In the genomic region with DNA sequence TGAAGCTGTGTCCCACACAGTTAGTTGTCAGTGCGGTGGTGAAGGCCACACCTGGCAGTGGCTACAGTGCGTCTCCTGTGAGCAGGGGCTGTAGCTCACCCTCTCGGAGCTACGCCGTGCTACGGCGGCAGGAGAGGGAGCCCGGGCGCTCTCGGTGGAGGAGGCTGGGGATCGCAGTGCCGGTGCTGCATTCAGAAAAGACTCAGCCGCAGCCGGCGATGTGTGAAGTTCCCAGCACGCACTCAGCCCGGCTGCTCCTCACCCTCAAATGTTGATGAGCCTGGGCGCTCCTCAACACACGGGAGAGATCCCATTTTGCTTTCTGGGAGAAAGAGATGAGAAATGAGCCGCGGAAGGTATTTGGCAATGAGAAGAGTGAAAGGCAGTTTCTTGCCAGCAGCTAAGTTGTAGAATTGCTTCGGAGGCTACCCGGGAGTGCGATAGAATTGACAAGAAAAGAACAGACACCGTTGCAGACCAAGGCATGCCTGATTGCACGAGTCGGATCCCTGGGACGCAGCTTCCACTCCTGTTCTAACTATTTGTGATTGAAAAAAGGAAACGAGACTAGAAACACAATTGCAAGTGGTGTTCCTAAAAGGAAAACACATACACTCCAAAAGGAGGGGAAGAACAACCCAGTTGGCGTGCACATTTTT, we compare ENCODE assay signal across 1 cellular context.
TF ChIP-seq lines count a peak whose summit lies in the region.

A gene (plus strand): TSS at position 194 of the 659 bp plus-strand sequence. CDS start 34,463 bp downstream, outside the sequence.

TF ChIP-seq in GM12878, 131 proteins besides CTCF, POLR2A, EP300 and RAD21 (continued from another document):
- TF ChIP-seq, protein P1, sequence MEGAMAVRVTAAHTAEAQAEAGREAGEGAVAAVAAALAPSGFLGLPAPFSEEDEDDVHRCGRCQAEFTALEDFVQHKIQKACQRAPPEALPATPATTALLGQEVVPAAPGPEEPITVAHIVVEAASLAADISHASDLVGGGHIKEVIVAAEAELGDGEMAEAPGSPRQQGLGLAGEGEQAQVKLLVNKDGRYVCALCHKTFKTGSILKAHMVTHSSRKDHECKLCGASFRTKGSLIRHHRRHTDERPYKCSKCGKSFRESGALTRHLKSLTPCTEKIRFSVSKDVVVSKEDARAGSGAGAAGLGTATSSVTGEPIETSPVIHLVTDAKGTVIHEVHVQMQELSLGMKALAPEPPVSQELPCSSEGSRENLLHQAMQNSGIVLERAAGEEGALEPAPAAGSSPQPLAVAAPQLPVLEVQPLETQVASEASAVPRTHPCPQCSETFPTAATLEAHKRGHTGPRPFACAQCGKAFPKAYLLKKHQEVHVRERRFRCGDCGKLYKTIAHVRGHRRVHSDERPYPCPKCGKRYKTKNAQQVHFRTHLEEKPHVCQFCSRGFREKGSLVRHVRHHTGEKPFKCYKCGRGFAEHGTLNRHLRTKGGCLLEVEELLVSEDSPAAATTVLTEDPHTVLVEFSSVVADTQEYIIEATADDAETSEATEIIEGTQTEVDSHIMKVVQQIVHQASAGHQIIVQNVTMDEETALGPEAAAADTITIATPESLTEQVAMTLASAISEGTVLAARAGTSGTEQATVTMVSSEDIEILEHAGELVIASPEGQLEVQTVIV (IDR thresholded peaks at IDR 0.05; ENCODE audit: borderline replicate concordance, partially characterized antibody) = no peak
- TF ChIP-seq, protein P2, sequence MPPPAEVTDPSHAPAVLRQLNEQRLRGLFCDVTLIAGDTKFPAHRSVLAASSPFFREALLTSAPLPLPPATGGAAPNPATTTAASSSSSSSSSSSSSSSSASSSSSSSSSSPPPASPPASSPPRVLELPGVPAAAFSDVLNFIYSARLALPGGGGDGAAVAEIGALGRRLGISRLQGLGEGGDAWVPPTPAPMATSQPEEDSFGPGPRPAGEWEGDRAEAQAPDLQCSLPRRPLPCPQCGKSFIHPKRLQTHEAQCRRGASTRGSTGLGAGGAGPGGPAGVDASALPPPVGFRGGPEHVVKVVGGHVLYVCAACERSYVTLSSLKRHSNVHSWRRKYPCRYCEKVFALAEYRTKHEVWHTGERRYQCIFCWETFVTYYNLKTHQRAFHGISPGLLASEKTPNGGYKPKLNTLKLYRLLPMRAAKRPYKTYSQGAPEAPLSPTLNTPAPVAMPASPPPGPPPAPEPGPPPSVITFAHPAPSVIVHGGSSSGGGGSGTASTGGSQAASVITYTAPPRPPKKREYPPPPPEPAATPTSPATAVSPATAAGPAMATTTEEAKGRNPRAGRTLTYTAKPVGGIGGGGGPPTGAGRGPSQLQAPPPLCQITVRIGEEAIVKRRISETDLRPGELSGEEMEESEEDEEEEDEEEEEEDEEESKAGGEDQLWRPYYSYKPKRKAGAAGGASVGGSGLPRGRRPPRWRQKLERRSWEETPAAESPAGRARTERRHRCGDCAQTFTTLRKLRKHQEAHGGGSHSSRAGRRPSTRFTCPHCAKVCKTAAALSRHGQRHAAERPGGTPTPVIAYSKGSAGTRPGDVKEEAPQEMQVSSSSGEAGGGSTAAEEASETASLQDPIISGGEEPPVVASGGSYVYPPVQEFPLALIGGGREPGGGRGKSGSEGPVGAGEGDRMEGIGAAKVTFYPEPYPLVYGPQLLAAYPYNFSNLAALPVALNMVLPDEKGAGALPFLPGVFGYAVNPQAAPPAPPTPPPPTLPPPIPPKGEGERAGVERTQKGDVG (CRISPR knock-in tag; IDR thresholded peaks at IDR 0.05) = no peak
- TF ChIP-seq HCFC1 (IDR thresholded peaks at IDR 0.05; ENCODE audit: low read length) (no peak), SREBF2 (IDR thresholded peaks at IDR 0.05; ENCODE audit: low read length) (no peak), TCF12 (IDR thresholded peaks at IDR 0.05; ENCODE audit: low read depth, low read length) (no peak), CBX5 (IDR thresholded peaks at IDR 0.05; ENCODE audit: low read depth) (no peak), HDGF (IDR thresholded peaks at IDR 0.05) (no peak), GATAD2B (conservative IDR thresholded peaks at IDR 0.05; ENCODE audit: low read depth) (no peak), MYC (IDR thresholded peaks at IDR 0.05; ENCODE audit: insufficient read depth, insufficient read length, insufficient replicate concordance, low read length, severe bottlenecking) (no peak)
- TF ChIP-seq, protein P3, sequence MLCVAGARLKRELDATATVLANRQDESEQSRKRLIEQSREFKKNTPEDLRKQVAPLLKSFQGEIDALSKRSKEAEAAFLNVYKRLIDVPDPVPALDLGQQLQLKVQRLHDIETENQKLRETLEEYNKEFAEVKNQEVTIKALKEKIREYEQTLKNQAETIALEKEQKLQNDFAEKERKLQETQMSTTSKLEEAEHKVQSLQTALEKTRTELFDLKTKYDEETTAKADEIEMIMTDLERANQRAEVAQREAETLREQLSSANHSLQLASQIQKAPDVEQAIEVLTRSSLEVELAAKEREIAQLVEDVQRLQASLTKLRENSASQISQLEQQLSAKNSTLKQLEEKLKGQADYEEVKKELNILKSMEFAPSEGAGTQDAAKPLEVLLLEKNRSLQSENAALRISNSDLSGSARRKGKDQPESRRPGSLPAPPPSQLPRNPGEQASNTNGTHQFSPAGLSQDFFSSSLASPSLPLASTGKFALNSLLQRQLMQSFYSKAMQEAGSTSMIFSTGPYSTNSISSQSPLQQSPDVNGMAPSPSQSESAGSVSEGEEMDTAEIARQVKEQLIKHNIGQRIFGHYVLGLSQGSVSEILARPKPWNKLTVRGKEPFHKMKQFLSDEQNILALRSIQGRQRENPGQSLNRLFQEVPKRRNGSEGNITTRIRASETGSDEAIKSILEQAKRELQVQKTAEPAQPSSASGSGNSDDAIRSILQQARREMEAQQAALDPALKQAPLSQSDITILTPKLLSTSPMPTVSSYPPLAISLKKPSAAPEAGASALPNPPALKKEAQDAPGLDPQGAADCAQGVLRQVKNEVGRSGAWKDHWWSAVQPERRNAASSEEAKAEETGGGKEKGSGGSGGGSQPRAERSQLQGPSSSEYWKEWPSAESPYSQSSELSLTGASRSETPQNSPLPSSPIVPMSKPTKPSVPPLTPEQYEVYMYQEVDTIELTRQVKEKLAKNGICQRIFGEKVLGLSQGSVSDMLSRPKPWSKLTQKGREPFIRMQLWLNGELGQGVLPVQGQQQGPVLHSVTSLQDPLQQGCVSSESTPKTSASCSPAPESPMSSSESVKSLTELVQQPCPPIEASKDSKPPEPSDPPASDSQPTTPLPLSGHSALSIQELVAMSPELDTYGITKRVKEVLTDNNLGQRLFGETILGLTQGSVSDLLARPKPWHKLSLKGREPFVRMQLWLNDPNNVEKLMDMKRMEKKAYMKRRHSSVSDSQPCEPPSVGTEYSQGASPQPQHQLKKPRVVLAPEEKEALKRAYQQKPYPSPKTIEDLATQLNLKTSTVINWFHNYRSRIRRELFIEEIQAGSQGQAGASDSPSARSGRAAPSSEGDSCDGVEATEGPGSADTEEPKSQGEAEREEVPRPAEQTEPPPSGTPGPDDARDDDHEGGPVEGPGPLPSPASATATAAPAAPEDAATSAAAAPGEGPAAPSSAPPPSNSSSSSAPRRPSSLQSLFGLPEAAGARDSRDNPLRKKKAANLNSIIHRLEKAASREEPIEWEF (IDR thresholded peaks at IDR 0.05; ENCODE audit: insufficient replicate concordance, low read depth, low read length) = no peak
